ENCODE assay signal across 10 cellular contexts in genomic region chr9:123846966-123847365, GRCh38.
"Had no signal": no experiment of that assay in that cellular context is flagged by ENCODE, and none has a peak within 500 bp of the region (broad histone marks: within the 10 kb centered on the region; RNA-seq: fewer than 3 reads in every experiment).

No MANE protein-coding gene starts in this region.

- DNase-seq: H9, HCEC 1CT, HFFc6, IMR-90, Karpas-422, KBM-7 had no signal

- H3K4me3 ChIP-seq: GM23338 had no signal

- FAIRE-seq: H1, HTR-8/SVneo had no signal

- H3K27ac ChIP-seq: KMS-11 had no signal

- H3K4me2 ChIP-seq: GM23338, KMS-11 had no signal

- H3K9ac ChIP-seq: KMS-11 had no signal

- ATAC-seq: GM23338 had no signal

- H2AFZ ChIP-seq: GM23338 had no signal
